31 cellular contexts compared by ENCODE assay signal in genomic region chr17:17161121-17161520, GRCh38.
"Had no signal": no experiment of that assay in that cellular context is flagged by ENCODE, and none has a peak within 500 bp of the region (broad histone marks: within the 10 kb centered on the region; RNA-seq: fewer than 3 reads in every experiment).

No MANE protein-coding gene starts in this region.

- ATAC-seq: activated T-cell treated with anti-CD3 and anti-CD28 coated beads, Interleukin-2, amount 50 U/mL, for 72 hours; body of pancreas; K562; Panc1 had no signal

- H3K9me3 Mint-ChIP-seq: activated B cell treated with CpG ODN at 0.5 μM for 24 hours; activated CD4-positive, alpha-beta memory T cell treated with anti-CD3 and anti-CD28 coated beads for 36 hours; activated naive CD4-positive, alpha-beta T cell treated with anti-CD3 and anti-CD28 coated beads, Interleukin-2, amount 50 U/mL, for 24 hours; activated naive CD8-positive, alpha-beta T cell treated with anti-CD3 and anti-CD28 coated beads, Interleukin-2, amount 10 ng/mL, durations not matched to agents 7 days and 5 days; activated T-cell treated with anti-CD3 and anti-CD28 coated beads, Interleukin-2, amount 50 U/mL, for 72 hours; activated T-helper 2 cell treated with anti-CD3 and anti-CD28 coated beads, Interferon-gamma antibody, Interleukin-2, Interleukin-4, amounts not matched to agents 10 μg/mL and 5 μg/mL and 100 μg/mL, durations not matched to agents 14 hours and 24 hours and 36 hours; T-helper 2 cell treated with Interferon-gamma antibody and Interleukin-4, amounts not matched to agents 5 μg/mL and 100 μg/mL, for 36 hours had no signal

- H3K27me3 ChIP-seq: body of pancreas, breast epithelium had no signal

- H3K27ac Mint-ChIP-seq: activated B cell treated with CpG ODN at 0.5 μM for 24 hours; activated CD4-positive, alpha-beta memory T cell treated with anti-CD3 and anti-CD28 coated beads for 36 hours; activated naive CD4-positive, alpha-beta T cell treated with anti-CD3 and anti-CD28 coated beads, Interleukin-2, amount 50 U/mL, for 24 hours; activated naive CD8-positive, alpha-beta T cell treated with anti-CD3 and anti-CD28 coated beads, Interleukin-2, amount 10 ng/mL, durations not matched to agents 7 days and 5 days; activated T-cell treated with anti-CD3 and anti-CD28 coated beads, Interleukin-2, amount 50 U/mL, for 72 hours; activated T-helper 2 cell treated with anti-CD3 and anti-CD28 coated beads, Interferon-gamma antibody, Interleukin-2, Interleukin-4, amounts not matched to agents 10 μg/mL and 5 μg/mL and 100 μg/mL, durations not matched to agents 14 hours and 24 hours and 36 hours; T-helper 2 cell treated with Interferon-gamma antibody and Interleukin-4, amounts not matched to agents 5 μg/mL and 100 μg/mL, for 36 hours had no signal

- H3K4me1 Mint-ChIP-seq: activated B cell treated with CpG ODN at 0.5 μM for 24 hours; activated naive CD8-positive, alpha-beta T cell treated with anti-CD3 and anti-CD28 coated beads, Interleukin-2, amount 10 ng/mL, durations not matched to agents 7 days and 5 days had no signal

- H3K4me3 Mint-ChIP-seq: activated B cell treated with CpG ODN at 0.5 μM for 24 hours; activated CD4-positive, alpha-beta memory T cell treated with anti-CD3 and anti-CD28 coated beads for 36 hours; activated naive CD4-positive, alpha-beta T cell treated with anti-CD3 and anti-CD28 coated beads, Interleukin-2, amount 50 U/mL, for 24 hours; activated naive CD8-positive, alpha-beta T cell treated with anti-CD3 and anti-CD28 coated beads, Interleukin-2, amount 10 ng/mL, durations not matched to agents 7 days and 5 days; activated T-cell treated with anti-CD3 and anti-CD28 coated beads, Interleukin-2, amount 50 U/mL, for 72 hours; T-helper 2 cell treated with Interferon-gamma antibody and Interleukin-4, amounts not matched to agents 5 μg/mL and 100 μg/mL, for 36 hours had no signal

- H3K27me3 Mint-ChIP-seq: activated B cell treated with CpG ODN at 0.5 μM for 24 hours; activated CD4-positive, alpha-beta memory T cell treated with anti-CD3 and anti-CD28 coated beads for 36 hours; activated naive CD4-positive, alpha-beta T cell treated with anti-CD3 and anti-CD28 coated beads, Interleukin-2, amount 50 U/mL, for 24 hours; activated naive CD8-positive, alpha-beta T cell treated with anti-CD3 and anti-CD28 coated beads, Interleukin-2, amount 10 ng/mL, durations not matched to agents 7 days and 5 days had no signal

- DNase-seq: activated B cell treated with CpG ODN at 0.5 μM for 24 hours; activated CD4-positive, alpha-beta memory T cell treated with anti-CD3 and anti-CD28 coated beads for 36 hours; activated CD4-positive, alpha-beta T cell treated with anti-CD3 and anti-CD28 coated beads for 4 hours; activated CD4-positive, alpha-beta T cell treated with anti-CD3 and anti-CD28 coated beads, Interleukin-2, amount 50 U/mL, for 1 hour; activated CD4-positive, CD25-positive, alpha-beta regulatory T cell treated with anti-CD3 and anti-CD28 coated beads, Interleukin-2, amount 50 U/mL, for 72 hours; activated CD8-positive, alpha-beta memory T cell treated with anti-CD3 and anti-CD28 coated beads, Interleukin-2, amount 50 U/mL, for 4 hours; activated gamma-delta T cell; activated naive CD4-positive, alpha-beta T cell treated with Interleukin-2 at 50 U/mL for 16 hours; activated naive CD8-positive, alpha-beta T cell treated with anti-CD3 and anti-CD28 coated beads, Interleukin-2, amount 10 ng/mL, durations not matched to agents 7 days and 5 days; activated T-cell treated with anti-CD3 and anti-CD28 coated beads for 4 hours; activated T-cell treated with anti-CD3 and anti-CD28 coated beads, Interleukin-2, amount 50 U/mL, for 72 hours; amygdala; body of pancreas; IMR-90; NCI-H1048; NCI-H1105 treated with DMSO at 0.1 percent for 48 hours; NCI-H1436; NCI-H1694; NCI-H1930; NCI-H2081 treated with DMSO at 0.1 percent for 48 hours; NCI-H345; NCI-H524 treated with DMSO at 0.1 percent for 48 hours; SHP77 treated with DMSO at 0.1 percent for 48 hours; SW 1271 had no signal

- H3K9me3 ChIP-seq: body of pancreas, breast epithelium had no signal

- H3K36me3 ChIP-seq: breast epithelium had no signal

- H3K27ac ChIP-seq: body of pancreas, breast epithelium, VCaP had no signal

- H3K4me3 ChIP-seq: body of pancreas, breast epithelium, K562 had no signal

- H3K4me1 ChIP-seq: body of pancreas, breast epithelium had no signal
